Comparison of ENCODE assay signal across 1 cellular context in the genomic region with DNA sequence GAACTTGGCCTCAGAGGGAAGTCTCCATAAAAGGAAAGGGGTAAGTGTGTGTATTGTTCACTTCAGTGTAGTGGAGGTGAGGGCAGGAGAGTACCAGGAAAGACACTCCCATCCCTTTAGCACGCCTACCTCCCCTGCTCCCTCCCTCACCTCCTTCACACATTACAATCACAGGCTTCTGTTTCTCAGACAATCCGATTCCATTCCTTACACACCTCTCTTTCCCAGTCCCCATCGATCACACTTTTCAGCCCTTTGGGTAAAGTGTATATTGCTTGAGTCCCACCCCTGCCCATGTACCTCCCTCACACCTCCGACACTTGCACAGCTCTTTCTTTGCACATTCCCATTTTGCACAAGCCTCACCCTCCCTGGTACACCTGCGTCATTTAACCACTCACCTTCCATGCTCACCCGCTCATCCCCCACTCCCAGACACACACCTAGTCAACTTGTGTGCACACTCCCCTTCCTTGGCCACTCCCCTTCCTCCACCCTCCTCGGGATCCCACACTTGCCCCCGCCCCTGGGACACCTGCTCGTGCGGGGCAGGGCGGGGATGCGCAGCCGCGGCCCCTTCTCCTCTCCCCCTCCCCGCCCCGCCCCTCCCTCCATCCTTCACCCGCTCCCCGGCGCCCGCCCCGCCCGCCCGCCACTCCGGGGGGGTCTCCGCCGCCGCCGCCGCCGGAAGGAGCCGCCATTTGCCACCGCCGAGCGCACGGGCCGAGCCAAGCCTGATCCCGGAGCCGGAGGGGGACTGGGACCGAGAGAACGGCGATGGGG.
TF ChIP-seq lines count a peak whose summit lies in the region.

A gene with protein sequence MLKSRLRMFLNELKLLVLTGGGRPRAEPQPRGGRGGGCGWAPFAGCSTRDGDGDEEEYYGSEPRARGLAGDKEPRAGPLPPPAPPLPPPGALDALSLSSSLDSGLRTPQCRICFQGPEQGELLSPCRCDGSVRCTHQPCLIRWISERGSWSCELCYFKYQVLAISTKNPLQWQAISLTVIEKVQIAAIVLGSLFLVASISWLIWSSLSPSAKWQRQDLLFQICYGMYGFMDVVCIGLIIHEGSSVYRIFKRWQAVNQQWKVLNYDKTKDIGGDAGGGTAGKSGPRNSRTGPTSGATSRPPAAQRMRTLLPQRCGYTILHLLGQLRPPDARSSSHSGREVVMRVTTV (plus strand): TSS at position 693 of the 783 bp plus-strand sequence. CDS start 426 bp downstream, outside the sequence.

TF ChIP-seq in HEK293, 187 proteins besides CTCF, POLR2A, EP300 and RAD21 (continued from another document and continues in another):
- TF ChIP-seq, protein P1, sequence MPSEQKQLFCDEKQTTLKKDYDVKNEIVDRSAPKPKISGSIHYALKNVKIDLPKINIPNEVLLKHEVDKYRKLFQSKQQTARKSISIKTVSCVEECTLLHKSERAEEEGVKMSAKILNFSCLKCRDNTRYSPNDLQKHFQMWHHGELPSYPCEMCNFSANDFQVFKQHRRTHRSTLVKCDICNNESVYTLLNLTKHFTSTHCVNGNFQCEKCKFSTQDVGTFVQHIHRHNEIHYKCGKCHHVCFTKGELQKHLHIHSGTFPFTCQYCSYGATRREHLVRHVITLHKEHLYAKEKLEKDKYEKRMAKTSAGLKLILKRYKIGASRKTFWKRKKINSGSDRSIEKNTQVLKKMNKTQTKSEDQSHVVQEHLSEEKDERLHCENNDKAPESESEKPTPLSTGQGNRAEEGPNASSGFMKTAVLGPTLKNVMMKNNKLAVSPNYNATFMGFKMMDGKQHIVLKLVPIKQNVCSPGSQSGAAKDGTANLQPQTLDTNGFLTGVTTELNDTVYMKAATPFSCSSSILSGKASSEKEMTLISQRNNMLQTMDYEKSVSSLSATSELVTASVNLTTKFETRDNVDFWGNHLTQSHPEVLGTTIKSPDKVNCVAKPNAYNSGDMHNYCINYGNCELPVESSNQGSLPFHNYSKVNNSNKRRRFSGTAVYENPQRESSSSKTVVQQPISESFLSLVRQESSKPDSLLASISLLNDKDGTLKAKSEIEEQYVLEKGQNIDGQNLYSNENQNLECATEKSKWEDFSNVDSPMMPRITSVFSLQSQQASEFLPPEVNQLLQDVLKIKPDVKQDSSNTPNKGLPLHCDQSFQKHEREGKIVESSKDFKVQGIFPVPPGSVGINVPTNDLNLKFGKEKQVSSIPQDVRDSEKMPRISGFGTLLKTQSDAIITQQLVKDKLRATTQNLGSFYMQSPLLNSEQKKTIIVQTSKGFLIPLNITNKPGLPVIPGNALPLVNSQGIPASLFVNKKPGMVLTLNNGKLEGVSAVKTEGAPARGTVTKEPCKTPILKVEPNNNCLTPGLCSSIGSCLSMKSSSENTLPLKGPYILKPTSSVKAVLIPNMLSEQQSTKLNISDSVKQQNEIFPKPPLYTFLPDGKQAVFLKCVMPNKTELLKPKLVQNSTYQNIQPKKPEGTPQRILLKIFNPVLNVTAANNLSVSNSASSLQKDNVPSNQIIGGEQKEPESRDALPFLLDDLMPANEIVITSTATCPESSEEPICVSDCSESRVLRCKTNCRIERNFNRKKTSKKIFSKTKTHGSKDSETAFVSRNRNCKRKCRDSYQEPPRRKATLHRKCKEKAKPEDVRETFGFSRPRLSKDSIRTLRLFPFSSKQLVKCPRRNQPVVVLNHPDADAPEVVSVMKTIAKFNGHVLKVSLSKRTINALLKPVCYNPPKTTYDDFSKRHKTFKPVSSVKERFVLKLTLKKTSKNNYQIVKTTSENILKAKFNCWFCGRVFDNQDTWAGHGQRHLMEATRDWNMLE (tag by site-specific recombination; conservative IDR thresholded peaks at IDR 0.05; ENCODE audit: low read depth), result no peak
- no peak for TF ChIP-seq SALL2 (tag by site-specific recombination; IDR thresholded peaks at IDR 0.05; ENCODE audit: borderline replicate concordance)
- TF ChIP-seq, protein P2, sequence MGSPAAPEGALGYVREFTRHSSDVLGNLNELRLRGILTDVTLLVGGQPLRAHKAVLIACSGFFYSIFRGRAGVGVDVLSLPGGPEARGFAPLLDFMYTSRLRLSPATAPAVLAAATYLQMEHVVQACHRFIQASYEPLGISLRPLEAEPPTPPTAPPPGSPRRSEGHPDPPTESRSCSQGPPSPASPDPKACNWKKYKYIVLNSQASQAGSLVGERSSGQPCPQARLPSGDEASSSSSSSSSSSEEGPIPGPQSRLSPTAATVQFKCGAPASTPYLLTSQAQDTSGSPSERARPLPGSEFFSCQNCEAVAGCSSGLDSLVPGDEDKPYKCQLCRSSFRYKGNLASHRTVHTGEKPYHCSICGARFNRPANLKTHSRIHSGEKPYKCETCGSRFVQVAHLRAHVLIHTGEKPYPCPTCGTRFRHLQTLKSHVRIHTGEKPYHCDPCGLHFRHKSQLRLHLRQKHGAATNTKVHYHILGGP (tag by site-specific recombination; IDR thresholded peaks at IDR 0.05), result no peak
- TF ChIP-seq ZNF529 (tag by site-specific recombination; IDR thresholded peaks at IDR 0.05; ENCODE audit: insufficient replicate concordance), result no peak
- TF ChIP-seq, protein P3, sequence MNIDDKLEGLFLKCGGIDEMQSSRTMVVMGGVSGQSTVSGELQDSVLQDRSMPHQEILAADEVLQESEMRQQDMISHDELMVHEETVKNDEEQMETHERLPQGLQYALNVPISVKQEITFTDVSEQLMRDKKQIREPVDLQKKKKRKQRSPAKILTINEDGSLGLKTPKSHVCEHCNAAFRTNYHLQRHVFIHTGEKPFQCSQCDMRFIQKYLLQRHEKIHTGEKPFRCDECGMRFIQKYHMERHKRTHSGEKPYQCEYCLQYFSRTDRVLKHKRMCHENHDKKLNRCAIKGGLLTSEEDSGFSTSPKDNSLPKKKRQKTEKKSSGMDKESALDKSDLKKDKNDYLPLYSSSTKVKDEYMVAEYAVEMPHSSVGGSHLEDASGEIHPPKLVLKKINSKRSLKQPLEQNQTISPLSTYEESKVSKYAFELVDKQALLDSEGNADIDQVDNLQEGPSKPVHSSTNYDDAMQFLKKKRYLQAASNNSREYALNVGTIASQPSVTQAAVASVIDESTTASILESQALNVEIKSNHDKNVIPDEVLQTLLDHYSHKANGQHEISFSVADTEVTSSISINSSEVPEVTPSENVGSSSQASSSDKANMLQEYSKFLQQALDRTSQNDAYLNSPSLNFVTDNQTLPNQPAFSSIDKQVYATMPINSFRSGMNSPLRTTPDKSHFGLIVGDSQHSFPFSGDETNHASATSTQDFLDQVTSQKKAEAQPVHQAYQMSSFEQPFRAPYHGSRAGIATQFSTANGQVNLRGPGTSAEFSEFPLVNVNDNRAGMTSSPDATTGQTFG (tag by site-specific recombination; IDR thresholded peaks at IDR 0.05; ENCODE audit: borderline replicate concordance), result no peak
- no peak for TF ChIP-seq ZFP37 (tag by site-specific recombination; IDR thresholded peaks at IDR 0.05)
- TF ChIP-seq ZNF202 (tag by site-specific recombination; IDR thresholded peaks at IDR 0.05; ENCODE audit: borderline replicate concordance), result no peak
- TF ChIP-seq, protein P4, sequence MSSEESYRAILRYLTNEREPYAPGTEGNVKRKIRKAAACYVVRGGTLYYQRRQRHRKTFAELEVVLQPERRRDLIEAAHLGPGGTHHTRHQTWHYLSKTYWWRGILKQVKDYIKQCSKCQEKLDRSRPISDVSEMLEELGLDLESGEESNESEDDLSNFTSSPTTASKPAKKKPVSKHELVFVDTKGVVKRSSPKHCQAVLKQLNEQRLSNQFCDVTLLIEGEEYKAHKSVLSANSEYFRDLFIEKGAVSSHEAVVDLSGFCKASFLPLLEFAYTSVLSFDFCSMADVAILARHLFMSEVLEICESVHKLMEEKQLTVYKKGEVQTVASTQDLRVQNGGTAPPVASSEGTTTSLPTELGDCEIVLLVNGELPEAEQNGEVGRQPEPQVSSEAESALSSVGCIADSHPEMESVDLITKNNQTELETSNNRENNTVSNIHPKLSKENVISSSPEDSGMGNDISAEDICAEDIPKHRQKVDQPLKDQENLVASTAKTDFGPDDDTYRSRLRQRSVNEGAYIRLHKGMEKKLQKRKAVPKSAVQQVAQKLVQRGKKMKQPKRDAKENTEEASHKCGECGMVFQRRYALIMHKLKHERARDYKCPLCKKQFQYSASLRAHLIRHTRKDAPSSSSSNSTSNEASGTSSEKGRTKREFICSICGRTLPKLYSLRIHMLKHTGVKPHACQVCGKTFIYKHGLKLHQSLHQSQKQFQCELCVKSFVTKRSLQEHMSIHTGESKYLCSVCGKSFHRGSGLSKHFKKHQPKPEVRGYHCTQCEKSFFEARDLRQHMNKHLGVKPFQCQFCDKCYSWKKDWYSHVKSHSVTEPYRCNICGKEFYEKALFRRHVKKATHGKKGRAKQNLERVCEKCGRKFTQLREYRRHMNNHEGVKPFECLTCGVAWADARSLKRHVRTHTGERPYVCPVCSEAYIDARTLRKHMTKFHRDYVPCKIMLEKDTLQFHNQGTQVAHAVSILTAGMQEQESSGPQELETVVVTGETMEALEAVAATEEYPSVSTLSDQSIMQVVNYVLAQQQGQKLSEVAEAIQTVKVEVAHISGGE (tag by site-specific recombination; conservative IDR thresholded peaks at IDR 0.05; ENCODE audit: low read depth), result peak; percentile 30; the same call in 1 of the 2 replicates
- TF ChIP-seq ZNF112 (tag by site-specific recombination; IDR thresholded peaks at IDR 0.05), result no peak
- no peak; the same call in 1 of the 2 replicates for TF ChIP-seq ZNF394 (tag by site-specific recombination; IDR thresholded peaks at IDR 0.05; ENCODE audit: borderline replicate concordance)
- TF ChIP-seq, protein P5, sequence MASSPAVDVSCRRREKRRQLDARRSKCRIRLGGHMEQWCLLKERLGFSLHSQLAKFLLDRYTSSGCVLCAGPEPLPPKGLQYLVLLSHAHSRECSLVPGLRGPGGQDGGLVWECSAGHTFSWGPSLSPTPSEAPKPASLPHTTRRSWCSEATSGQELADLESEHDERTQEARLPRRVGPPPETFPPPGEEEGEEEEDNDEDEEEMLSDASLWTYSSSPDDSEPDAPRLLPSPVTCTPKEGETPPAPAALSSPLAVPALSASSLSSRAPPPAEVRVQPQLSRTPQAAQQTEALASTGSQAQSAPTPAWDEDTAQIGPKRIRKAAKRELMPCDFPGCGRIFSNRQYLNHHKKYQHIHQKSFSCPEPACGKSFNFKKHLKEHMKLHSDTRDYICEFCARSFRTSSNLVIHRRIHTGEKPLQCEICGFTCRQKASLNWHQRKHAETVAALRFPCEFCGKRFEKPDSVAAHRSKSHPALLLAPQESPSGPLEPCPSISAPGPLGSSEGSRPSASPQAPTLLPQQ (tag by site-specific recombination; IDR thresholded peaks at IDR 0.05), result peak; percentile 45; the same call in 1 of the 2 replicates
- no peak for TF ChIP-seq ZSCAN23 (tag by site-specific recombination; IDR thresholded peaks at IDR 0.05)
- TF ChIP-seq, protein P6, sequence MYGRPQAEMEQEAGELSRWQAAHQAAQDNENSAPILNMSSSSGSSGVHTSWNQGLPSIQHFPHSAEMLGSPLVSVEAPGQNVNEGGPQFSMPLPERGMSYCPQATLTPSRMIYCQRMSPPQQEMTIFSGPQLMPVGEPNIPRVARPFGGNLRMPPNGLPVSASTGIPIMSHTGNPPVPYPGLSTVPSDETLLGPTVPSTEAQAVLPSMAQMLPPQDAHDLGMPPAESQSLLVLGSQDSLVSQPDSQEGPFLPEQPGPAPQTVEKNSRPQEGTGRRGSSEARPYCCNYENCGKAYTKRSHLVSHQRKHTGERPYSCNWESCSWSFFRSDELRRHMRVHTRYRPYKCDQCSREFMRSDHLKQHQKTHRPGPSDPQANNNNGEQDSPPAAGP (tag by site-specific recombination; IDR thresholded peaks at IDR 0.05), result peak; percentile 97
- TF ChIP-seq ZNF292 (tag by site-specific recombination; IDR thresholded peaks at IDR 0.05; ENCODE audit: borderline replicate concordance, low read depth), result no peak
- TF ChIP-seq ZNF214 (tag by site-specific recombination; IDR thresholded peaks at IDR 0.05; ENCODE audit: borderline replicate concordance), result no peak
- peak; percentile 98 for TF ChIP-seq ZBTB17 (tag by site-specific recombination; IDR thresholded peaks at IDR 0.05)
- TF ChIP-seq, protein P7, sequence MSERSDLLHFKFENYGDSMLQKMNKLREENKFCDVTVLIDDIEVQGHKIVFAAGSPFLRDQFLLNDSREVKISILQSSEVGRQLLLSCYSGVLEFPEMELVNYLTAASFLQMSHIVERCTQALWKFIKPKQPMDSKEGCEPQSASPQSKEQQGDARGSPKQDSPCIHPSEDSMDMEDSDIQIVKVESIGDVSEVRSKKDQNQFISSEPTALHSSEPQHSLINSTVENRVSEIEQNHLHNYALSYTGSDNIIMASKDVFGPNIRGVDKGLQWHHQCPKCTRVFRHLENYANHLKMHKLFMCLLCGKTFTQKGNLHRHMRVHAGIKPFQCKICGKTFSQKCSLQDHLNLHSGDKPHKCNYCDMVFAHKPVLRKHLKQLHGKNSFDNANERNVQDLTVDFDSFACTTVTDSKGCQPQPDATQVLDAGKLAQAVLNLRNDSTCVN (tag by site-specific recombination; optimal IDR thresholded peaks at IDR 0.05), result peak; percentile 87
- no peak for TF ChIP-seq ZNF138 (tag by site-specific recombination; IDR thresholded peaks at IDR 0.05; ENCODE audit: borderline replicate concordance)
- TF ChIP-seq FEZF1 (tag by site-specific recombination; IDR thresholded peaks at IDR 0.05), result peak; percentile 36; the same call in 1 of the 2 replicates
- no peak for TF ChIP-seq ZNF433 (tag by site-specific recombination; IDR thresholded peaks at IDR 0.05; ENCODE audit: low read depth)
- no peak for TF ChIP-seq ZNF175 (tag by site-specific recombination; IDR thresholded peaks at IDR 0.05)
- TF ChIP-seq, protein P8, sequence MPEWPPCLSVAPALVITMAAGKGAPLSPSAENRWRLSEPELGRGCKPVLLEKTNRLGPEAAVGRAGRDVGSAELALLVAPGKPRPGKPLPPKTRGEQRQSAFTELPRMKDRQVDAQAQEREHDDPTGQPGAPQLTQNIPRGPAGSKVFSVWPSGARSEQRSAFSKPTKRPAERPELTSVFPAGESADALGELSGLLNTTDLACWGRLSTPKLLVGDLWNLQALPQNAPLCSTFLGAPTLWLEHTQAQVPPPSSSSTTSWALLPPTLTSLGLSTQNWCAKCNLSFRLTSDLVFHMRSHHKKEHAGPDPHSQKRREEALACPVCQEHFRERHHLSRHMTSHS (tag by site-specific recombination; IDR thresholded peaks at IDR 0.05), result no peak
- no peak for TF ChIP-seq ZNF114 (tag by site-specific recombination; IDR thresholded peaks at IDR 0.05)
- TF ChIP-seq ZNF701 (tag by site-specific recombination; IDR thresholded peaks at IDR 0.05), result no peak
- no peak for TF ChIP-seq ZNF274 (IDR thresholded peaks at IDR 0.05; ENCODE audit: low read length)
- no peak for TF ChIP-seq ZNF274 (tag by site-specific recombination; IDR thresholded peaks at IDR 0.05; ENCODE audit: borderline replicate concordance)
- 0 out of 2 replicates have a peak, but pooled peaks have one; percentile 54 for TF ChIP-seq ZNF24 (tag by site-specific recombination; IDR thresholded peaks at IDR 0.05)
- peak; percentile 62; the same call in 1 of the 2 replicates for TF ChIP-seq EGR2 (tag by site-specific recombination; IDR thresholded peaks at IDR 0.05; ENCODE audit: low read depth)
- no peak for TF ChIP-seq BCL11A (tag by site-specific recombination; IDR thresholded peaks at IDR 0.05; ENCODE audit: low read depth)
- TF ChIP-seq ZNF677 (tag by site-specific recombination; IDR thresholded peaks at IDR 0.05), result no peak
- peak; percentile 99 for TF ChIP-seq ZNF600 (tag by site-specific recombination; IDR thresholded peaks at IDR 0.05)
- TF ChIP-seq ZNF223 (tag by site-specific recombination; IDR thresholded peaks at IDR 0.05), result no peak
- TF ChIP-seq, protein P9, sequence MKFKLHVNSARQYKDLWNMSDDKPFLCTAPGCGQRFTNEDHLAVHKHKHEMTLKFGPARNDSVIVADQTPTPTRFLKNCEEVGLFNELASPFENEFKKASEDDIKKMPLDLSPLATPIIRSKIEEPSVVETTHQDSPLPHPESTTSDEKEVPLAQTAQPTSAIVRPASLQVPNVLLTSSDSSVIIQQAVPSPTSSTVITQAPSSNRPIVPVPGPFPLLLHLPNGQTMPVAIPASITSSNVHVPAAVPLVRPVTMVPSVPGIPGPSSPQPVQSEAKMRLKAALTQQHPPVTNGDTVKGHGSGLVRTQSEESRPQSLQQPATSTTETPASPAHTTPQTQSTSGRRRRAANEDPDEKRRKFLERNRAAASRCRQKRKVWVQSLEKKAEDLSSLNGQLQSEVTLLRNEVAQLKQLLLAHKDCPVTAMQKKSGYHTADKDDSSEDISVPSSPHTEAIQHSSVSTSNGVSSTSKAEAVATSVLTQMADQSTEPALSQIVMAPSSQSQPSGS (tag by site-specific recombination; IDR thresholded peaks at IDR 0.05; ENCODE audit: low read depth), result no peak
